Comparison of ENCODE assay signal across 9 cellular contexts in the genomic region with DNA sequence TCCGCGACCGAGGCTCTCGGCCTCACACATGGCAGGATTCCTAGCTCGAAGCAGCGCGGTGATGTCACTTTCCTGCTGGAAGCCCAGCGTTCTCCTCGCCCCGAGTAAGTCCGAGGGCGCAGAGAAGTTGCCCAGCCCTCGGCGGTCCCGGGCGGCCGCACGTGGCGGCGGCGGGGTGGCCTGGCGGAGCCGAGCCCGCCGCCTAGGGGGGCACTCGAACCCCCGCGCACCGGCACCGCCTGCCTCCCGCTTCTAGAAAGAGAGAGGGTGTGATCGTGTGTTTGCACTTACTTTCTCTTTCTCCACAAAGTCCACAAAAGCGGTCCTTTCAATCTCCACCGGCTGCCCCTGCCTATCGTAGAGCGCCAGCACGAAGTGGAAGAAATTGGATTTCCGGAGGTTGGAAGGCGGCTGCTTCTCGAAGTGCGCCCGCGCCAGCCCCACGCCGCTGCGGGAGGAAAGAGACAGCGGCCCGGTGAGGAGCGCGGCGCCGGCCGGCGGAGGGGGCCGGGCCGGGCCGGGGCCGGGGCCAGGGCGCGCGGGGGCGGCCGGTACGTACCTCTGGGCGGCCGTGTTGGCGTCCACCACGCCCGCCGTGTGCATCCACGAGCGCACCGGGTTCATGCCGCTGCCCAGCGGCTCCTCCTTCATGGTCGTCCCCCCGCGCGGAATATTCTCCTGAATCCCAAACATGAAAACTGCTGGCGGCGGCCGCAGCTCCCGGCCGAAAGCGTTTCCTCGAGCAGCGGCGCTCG. TPM values are rescaled to one million over a fixed set of nuclear protein-coding genes. Genes with fewer than 3 reads are reported as not detected.
DNase-seq lines count a peak whose midpoint lies in the region; ATAC-seq lines count a peak whose summit lies in the region.
"Had no signal": no experiment of that assay in that cellular context is flagged by ENCODE, and none has a peak within 500 bp of the region (broad histone marks: within the 10 kb centered on the region; RNA-seq: fewer than 3 reads in every experiment).

No MANE protein-coding gene starts in this region.

- whole genome bisulfite sequencing in iPS DF 6.9 (ENCODE audit: insufficient coverage, insufficient read length), result no CpG with 5 or more reads among the region's 89 CpGs

- no peaks in the 10 kb centered on the region for H3K9me3 Mint-ChIP-seq in activated T-cell treated with anti-CD3 and anti-CD28 coated beads, Interleukin-2, amount 50 U/mL, for 4 hours
- H3K9me3 Mint-ChIP-seq in stimulated activated effector memory CD8-positive, alpha-beta T cell treated with anti-CD3 and anti-CD28 coated beads, Interleukin-12 subunit alpha, Interleukin-12 subunit beta, amount 100 ng/mL, for 72 hours, result no peaks in the 10 kb centered on the region

- H3K9me3 ChIP-seq in iPS DF 6.9 (ENCODE audit: control insufficient read depth, insufficient read depth, low read length), result no peaks in the 10 kb centered on the region

- peaks cover 77% of the 10 kb centered on the region for H3K27me3 ChIP-seq in iPS DF 6.9 (ENCODE audit: control insufficient read depth, insufficient read depth, low read length)

- peak; percentile 67 for DNase-seq in NCI-H748 (lab: John Stamatoyannopoulos, UW; ENCODE audit: unreplicated experiment)
- DNase-seq in NCI-H748 treated with DMSO at 0.1 percent for 48 hours (lab: John Stamatoyannopoulos, UW), result no peak
- DNase-seq in activated T-cell treated with anti-CD3 and anti-CD28 coated beads, Interleukin-2, amount 50 U/mL, for 4 hours, result no peak
- no peak for DNase-seq in iPS DF 6.9 (ENCODE audit: low read depth, low spot score)
- DNase-seq in stimulated activated effector memory CD8-positive, alpha-beta T cell treated with anti-CD3 and anti-CD28 coated beads, Interleukin-12 subunit alpha, Interleukin-12 subunit beta, amount 100 ng/mL, for 72 hours (ENCODE audit: low spot score in 2 of 2), result no peak
- no peak for DNase-seq in NK-92 treated with Interleukin-12 subunit alpha and Interleukin-12 subunit beta, amount 100 ng/mL, for 24 hours (lab: John Stamatoyannopoulos, UW)
- DNase-seq: DND-41 had no signal

- ATAC-seq in activated T-cell treated with anti-CD3 and anti-CD28 coated beads, Interleukin-2, amount 50 U/mL, for 4 hours, result peak in 1 of 2 donors; percentile 13
- peak; percentile 32 for ATAC-seq in stimulated activated effector memory CD8-positive, alpha-beta T cell treated with anti-CD3 and anti-CD28 coated beads, Interleukin-12 subunit alpha, Interleukin-12 subunit beta, amount 100 ng/mL, for 72 hours
- no peak for ATAC-seq in GM21717 (IDR thresholded peaks at IDR 0.05; ENCODE audit: unreplicated experiment)
- no peak for ATAC-seq in HG02571 (IDR thresholded peaks at IDR 0.05; ENCODE audit: unreplicated experiment)

- H3K36me3 Mint-ChIP-seq in activated T-cell treated with anti-CD3 and anti-CD28 coated beads, Interleukin-2, amount 50 U/mL, for 4 hours (ENCODE audit: insufficient read depth), result no peaks in the 10 kb centered on the region
- H3K36me3 Mint-ChIP-seq in stimulated activated effector memory CD8-positive, alpha-beta T cell treated with anti-CD3 and anti-CD28 coated beads, Interleukin-12 subunit alpha, Interleukin-12 subunit beta, amount 100 ng/mL, for 72 hours, result peaks cover 13% of the 10 kb centered on the region

- peaks cover 11% of the 10 kb centered on the region for H3K4me1 ChIP-seq in iPS DF 6.9 (ENCODE audit: control insufficient read depth, insufficient read depth, low read length)

- no peak overlapping the region for H3K27ac ChIP-seq in iPS DF 6.9 (ENCODE audit: low read length)

- H3K4me1 Mint-ChIP-seq in activated T-cell treated with anti-CD3 and anti-CD28 coated beads, Interleukin-2, amount 50 U/mL, for 4 hours (ENCODE audit: low read depth), result peaks cover 24% of the 10 kb centered on the region
- H3K4me1 Mint-ChIP-seq in stimulated activated effector memory CD8-positive, alpha-beta T cell treated with anti-CD3 and anti-CD28 coated beads, Interleukin-12 subunit alpha, Interleukin-12 subunit beta, amount 100 ng/mL, for 72 hours, result peaks cover 17% of the 10 kb centered on the region

- no peak overlapping the region for H3K27ac Mint-ChIP-seq in stimulated activated effector memory CD8-positive, alpha-beta T cell treated with anti-CD3 and anti-CD28 coated beads, Interleukin-12 subunit alpha, Interleukin-12 subunit beta, amount 100 ng/mL, for 72 hours

- H3K27me3 Mint-ChIP-seq in activated T-cell treated with anti-CD3 and anti-CD28 coated beads, Interleukin-2, amount 50 U/mL, for 4 hours (ENCODE audit: low read depth), result peaks cover 66% of the 10 kb centered on the region

- no peaks in the 10 kb centered on the region for H3K36me3 ChIP-seq in iPS DF 6.9 (ENCODE audit: control insufficient read depth, insufficient read depth, low read length)

- peak overlapping the region; percentile 36; the same call in 1 of the 2 replicates for H3K4me3 ChIP-seq in iPS DF 6.9 (ENCODE audit: low read length)

- peak overlapping the region; percentile 66 for H3K4me3 Mint-ChIP-seq in activated T-cell treated with anti-CD3 and anti-CD28 coated beads, Interleukin-2, amount 50 U/mL, for 4 hours
- H3K4me3 Mint-ChIP-seq in stimulated activated effector memory CD8-positive, alpha-beta T cell treated with anti-CD3 and anti-CD28 coated beads, Interleukin-12 subunit alpha, Interleukin-12 subunit beta, amount 100 ng/mL, for 72 hours, result peak overlapping the region; percentile 65

RNA-seq across cellular contexts. Expression of gene EBF3, which starts 0.8 kb away (rescaled TPM):
- not detected for total RNA-seq in activated T-cell treated with anti-CD3 and anti-CD28 coated beads, Interleukin-2, amount 50 U/mL, for 4 hours
